2 cellular contexts compared by ENCODE assay signal in genomic region chr14:53893374-53893773, GRCh38.
TF ChIP-seq lines count a peak whose summit lies in the region.

No MANE protein-coding gene starts in this region.

TF ChIP-seq in IMR-90, 13 proteins besides CTCF, POLR2A, EP300 and RAD21:
- no peak for TF ChIP-seq CHD1 (IDR thresholded peaks at IDR 0.05; ENCODE audit: low read depth, low read length)
TF ChIP-seq in IMR-90: peak in this region for 0.

TF ChIP-seq in endothelial cell of umbilical vein, 7 proteins besides CTCF, POLR2A, EP300 and RAD21:
- TF ChIP-seq MAX (IDR thresholded peaks at IDR 0.05; ENCODE audit: insufficient read depth, insufficient read length) (no peak), FOS (IDR thresholded peaks at IDR 0.05; ENCODE audit: borderline replicate concordance, insufficient read depth, low read length) (no peak), EZH2 (IDR thresholded peaks at IDR 0.05; ENCODE audit: borderline replicate concordance, low read depth, low read length, severe bottlenecking) (no peak), GATA2 (IDR thresholded peaks at IDR 0.05; ENCODE audit: insufficient read depth, insufficient read length, low read depth, low read length) (no peak), JUN (IDR thresholded peaks at IDR 0.05; ENCODE audit: borderline replicate concordance, insufficient read depth, insufficient read length, low read depth) (no peak), POLR2AphosphoS5 (IDR thresholded peaks at IDR 0.05; ENCODE audit: insufficient read depth, low read depth, low read length) (no peak), MYC (IDR thresholded peaks at IDR 0.05; ENCODE audit: low read depth, low read length) (no peak)
